ENCODE assay signal across 8 cellular contexts in the genomic region with DNA sequence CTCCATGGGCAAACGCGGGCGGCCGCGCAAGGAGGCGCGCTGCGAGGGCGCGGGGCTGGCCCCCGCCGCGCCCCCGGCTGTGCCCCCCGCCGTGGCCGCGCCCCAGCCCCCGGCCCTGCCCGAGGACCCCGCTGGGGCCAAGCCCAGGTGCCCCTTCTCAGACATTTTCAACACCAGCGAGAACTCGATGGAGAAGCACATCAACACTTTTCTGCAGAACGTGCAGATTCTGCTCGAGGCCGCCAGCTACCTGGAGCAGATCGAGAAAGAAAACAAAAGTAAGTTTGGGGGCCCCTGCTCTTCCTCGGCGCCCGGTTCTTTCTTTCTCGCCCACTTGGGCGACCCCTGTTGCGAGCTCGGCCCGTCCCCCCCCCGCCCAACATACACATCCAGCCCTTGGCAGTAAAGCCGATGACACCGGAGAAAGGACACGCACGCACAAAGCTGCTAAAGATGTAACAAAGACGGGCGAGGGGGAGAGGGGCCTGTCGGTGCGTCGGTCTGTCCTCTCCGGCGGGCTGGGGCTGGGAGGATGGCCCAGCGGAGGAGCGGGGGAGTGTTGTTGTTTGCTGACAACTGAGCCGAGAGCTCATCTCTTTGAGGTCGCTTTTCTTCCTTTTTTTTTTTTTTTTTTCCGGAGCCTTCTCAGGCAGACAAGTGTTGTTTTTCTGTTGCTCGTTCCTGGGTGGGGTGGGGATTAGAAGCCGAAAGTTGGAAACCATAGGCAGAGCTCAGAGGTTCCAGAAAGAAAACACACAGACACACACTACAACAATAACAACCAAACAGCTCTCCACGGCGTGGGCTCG. TPM values are rescaled to one million over a fixed set of nuclear protein-coding genes. Genes with fewer than 3 reads are reported as not detected.
DNase-seq lines count a peak whose midpoint lies in the region; ATAC-seq and TF ChIP-seq lines count a peak whose summit lies in the region.

No MANE protein-coding gene starts in this region.

- H3K36me3 Mint-ChIP-seq in activated CD4-positive, alpha-beta T cell treated with anti-CD3 and anti-CD28 coated beads, Interleukin-2, amount 10 ng/mL, durations not matched to agents 24 days and 14 days (ENCODE audit: low read depth): peaks cover 4% of the 10 kb centered on the region

- peak overlapping the region; percentile 98 for H3K27ac ChIP-seq in effector memory CD4-positive, alpha-beta T cell (ENCODE audit: insufficient read depth, low read length, poor library complexity, severe bottlenecking)
- peak overlapping the region; percentile 79 to 86 for H3K27ac ChIP-seq in mucosa of rectum (ENCODE audit: low read depth in 2 of 2, low read length in 2 of 2)
- H3K27ac ChIP-seq in tibial artery: peak overlapping the region; percentile 96 to 99

- peak overlapping the region; percentile 91 for H3K4me3 Mint-ChIP-seq in activated CD4-positive, alpha-beta T cell treated with anti-CD3 and anti-CD28 coated beads, Interleukin-2, amount 10 ng/mL, durations not matched to agents 24 days and 14 days

- intact Hi-C loops in activated CD4-positive, alpha-beta T cell treated with anti-CD3 and anti-CD28 coated beads, Interleukin-2, amount 10 ng/mL, durations not matched to agents 24 days and 14 days (cut with micrococcal nuclease): no loop called here
- intact Hi-C loops in tibial artery (cut with DNase I; ENCODE audit: low total_unique reads): loop anchor here (5.0 to 10.0 kb wide), 3 partner anchors 66 to 337 kb away; no protein-coding TSS in a partner anchor

- H3K9ac ChIP-seq in mucosa of rectum (ENCODE audit: low read depth in 1 of 2, low read length in 2 of 2): peak overlapping the region; percentile 78 to 83

- no peaks in the 10 kb centered on the region for H3K9me3 Mint-ChIP-seq in activated CD4-positive, alpha-beta T cell treated with anti-CD3 and anti-CD28 coated beads, Interleukin-2, amount 10 ng/mL, durations not matched to agents 24 days and 14 days

- DNase-seq in stimulated activated CD4-positive, alpha-beta T cell treated with anti-CD3 and anti-CD28 coated beads, Interleukin-12 subunit alpha, Interleukin-12 subunit beta, amount 100 ng/mL, for 4 hours: peak; percentile 25
- DNase-seq in stimulated activated CD4-positive, alpha-beta T cell treated with anti-CD3 and anti-CD28 coated beads, Interleukin-2, amount 100 ng/mL, for 48 hours: no peak
- DNase-seq in NAMALWA (ENCODE audit: low spot score) (peak; percentile 78), tibial artery (peak; percentile 36 to 78)
- DNase-seq in activated CD4-positive, alpha-beta T cell treated with anti-CD3 and anti-CD28 coated beads, Interleukin-2, amount 10 ng/mL, durations not matched to agents 24 days and 14 days: peak; percentile 88
- DNase-seq in effector memory CD4-positive, alpha-beta T cell: peak in 2 of 3 donors; percentile 39 to 44

- no peaks in the 10 kb centered on the region for H3K36me3 ChIP-seq in effector memory CD4-positive, alpha-beta T cell (ENCODE audit: control insufficient read depth, insufficient read depth, low read length)
- H3K36me3 ChIP-seq in mucosa of rectum (ENCODE audit: control insufficient read depth in 2 of 2, insufficient read depth in 2 of 2, low read length in 2 of 2) (no peaks in the 10 kb centered on the region), tibial artery (no peaks in the 10 kb centered on the region)

- H3K4me1 ChIP-seq in effector memory CD4-positive, alpha-beta T cell (ENCODE audit: control insufficient read depth, insufficient read depth, low read length, poor library complexity, severe bottlenecking): peaks cover 16% of the 10 kb centered on the region
- peaks cover 22 to 29% of the 10 kb centered on the region in 2 donors for H3K4me1 ChIP-seq in mucosa of rectum (ENCODE audit: control insufficient read depth in 2 of 2, insufficient read depth in 2 of 2, low read length in 2 of 2)
- H3K4me1 ChIP-seq in tibial artery: peaks cover 0 to 22% (median 17%) of the 10 kb centered on the region in 4 donors

- H3K27me3 Mint-ChIP-seq in activated CD4-positive, alpha-beta T cell treated with anti-CD3 and anti-CD28 coated beads, Interleukin-2, amount 10 ng/mL, durations not matched to agents 24 days and 14 days: peaks cover 25% of the 10 kb centered on the region

- no peaks in the 10 kb centered on the region for H3K9me3 ChIP-seq in effector memory CD4-positive, alpha-beta T cell (ENCODE audit: control insufficient read depth, low read length)
- H3K9me3 ChIP-seq in mucosa of rectum (ENCODE audit: control insufficient read depth in 2 of 2, low read length in 2 of 2): no peaks in the 10 kb centered on the region
- H3K9me3 ChIP-seq in tibial artery: no peaks in the 10 kb centered on the region

- no peaks in the 10 kb centered on the region for H3K27me3 ChIP-seq in effector memory CD4-positive, alpha-beta T cell (replicated peaks; ENCODE audit: control insufficient read depth, insufficient read depth, low read length, poor library complexity, severe bottlenecking)
- no peaks in the 10 kb centered on the region for H3K27me3 ChIP-seq in mucosa of rectum (ENCODE audit: control insufficient read depth in 2 of 2, insufficient read depth in 2 of 2, low read length in 2 of 2)
- no peaks in the 10 kb centered on the region for H3K27me3 ChIP-seq in tibial artery

- no peak for ATAC-seq in HG02798 (IDR thresholded peaks at IDR 0.05; ENCODE audit: poor library complexity, unreplicated experiment)

- peak overlapping the region; percentile 90 for H3K4me3 ChIP-seq in effector memory CD4-positive, alpha-beta T cell (ENCODE audit: insufficient read depth, low read depth, low read length, poor library complexity, severe bottlenecking)
- H3K4me3 ChIP-seq in mucosa of rectum (ENCODE audit: low read length in 2 of 2): peak overlapping the region; percentile 83 to 87
- peak overlapping the region; percentile 78 to 87 for H3K4me3 ChIP-seq in tibial artery

- peaks cover 51% of the 10 kb centered on the region for H3K4me1 Mint-ChIP-seq in activated CD4-positive, alpha-beta T cell treated with anti-CD3 and anti-CD28 coated beads, Interleukin-2, amount 10 ng/mL, durations not matched to agents 24 days and 14 days

- peak overlapping the region; percentile 93 for H3K27ac Mint-ChIP-seq in activated CD4-positive, alpha-beta T cell treated with anti-CD3 and anti-CD28 coated beads, Interleukin-2, amount 10 ng/mL, durations not matched to agents 24 days and 14 days

- no peak for TF ChIP-seq CTCF in tibial artery (IDR thresholded peaks at IDR 0.05)

RNA-seq across cellular contexts. Expression of a gene that starts 0.6 kb away (rescaled TPM):
- 21.8 and 22.7 TPM in 2 replicates for total RNA-seq in activated CD4-positive, alpha-beta T cell treated with anti-CD3 and anti-CD28 coated beads, Interleukin-2, amount 10 ng/mL, durations not matched to agents 24 days and 14 days

Comparison
In these comparisons a context has a peak if more than half of its experiments do, and no peak if none do; other contexts are left out.
1. DNase-seq: peak in stimulated activated CD4-positive, alpha-beta T cell treated with anti-CD3 and anti-CD28 coated beads, Interleukin-12 subunit alpha, Interleukin-12 subunit beta, amount 100 ng/mL, for 4 hours (single experiment), NAMALWA (single experiment), activated CD4-positive, alpha-beta T cell treated with anti-CD3 and anti-CD28 coated beads, Interleukin-2, amount 10 ng/mL, durations not matched to agents 24 days and 14 days (single experiment), effector memory CD4-positive, alpha-beta T cell (2 of 3) and tibial artery (2 of 2); none in stimulated activated CD4-positive, alpha-beta T cell treated with anti-CD3 and anti-CD28 coated beads, Interleukin-2, amount 100 ng/mL, for 48 hours (0 of 2).
2. Peak in every context shown above with its lines, with median percentiles within 50 percentile points of each other: H3K27ac ChIP-seq and H3K4me3 ChIP-seq.